22 cellular contexts compared by ENCODE assay signal in the genomic region with DNA sequence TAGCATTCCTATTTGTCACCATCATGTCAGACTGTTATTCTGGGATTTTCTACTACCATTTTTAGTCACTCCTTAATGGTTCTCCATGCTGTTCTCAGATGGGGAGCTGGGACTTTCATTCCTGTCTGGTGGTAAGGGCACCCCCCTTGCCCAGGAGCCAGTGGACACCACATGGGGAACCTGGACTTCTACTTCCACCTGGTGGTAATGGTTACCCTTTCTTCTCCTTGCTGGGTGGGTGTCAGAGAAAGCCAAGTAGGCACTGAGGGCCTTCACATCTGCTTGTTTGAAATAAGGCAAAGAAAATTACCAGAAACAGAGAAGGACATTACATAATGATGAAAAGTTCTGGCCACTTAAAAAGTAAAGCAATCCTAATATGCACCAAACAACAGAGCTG.
"Had no signal": no experiment of that assay in that cellular context is flagged by ENCODE, and none has a peak within 500 bp of the region (broad histone marks: within the 10 kb centered on the region; RNA-seq: fewer than 3 reads in every experiment).

No MANE protein-coding gene starts in this region.

- H3K9me3 Mint-ChIP-seq: activated CD4-positive, alpha-beta memory T cell treated with anti-CD3 and anti-CD28 coated beads, Interleukin-2, amount 10 ng/mL, durations not matched to agents 7 days and 5 days; activated naive CD4-positive, alpha-beta T cell treated with anti-CD3 and anti-CD28 coated beads, Interleukin-2, amount 10 ng/mL, durations not matched to agents 7 days and 5 days; activated naive CD8-positive, alpha-beta T cell treated with anti-CD3 and anti-CD28 coated beads for 36 hours; activated T-cell treated with anti-CD3 and anti-CD28 coated beads, Interleukin-2, amount 50 U/mL, for 72 hours; activated T-helper 2 cell treated with anti-CD3 and anti-CD28 coated beads, Interferon-gamma antibody, Interleukin-2, Interleukin-4, amounts not matched to agents 10 μg/mL and 5 μg/mL and 100 μg/mL, durations not matched to agents 14 hours and 24 hours and 36 hours had no signal

- H3K36me3 Mint-ChIP-seq: activated naive CD4-positive, alpha-beta T cell treated with anti-CD3 and anti-CD28 coated beads, Interleukin-2, amount 10 ng/mL, durations not matched to agents 7 days and 5 days; activated naive CD8-positive, alpha-beta T cell treated with anti-CD3 and anti-CD28 coated beads for 36 hours had no signal

- H3K4me3 Mint-ChIP-seq: activated CD4-positive, alpha-beta memory T cell treated with anti-CD3 and anti-CD28 coated beads, Interleukin-2, amount 10 ng/mL, durations not matched to agents 7 days and 5 days; activated CD4-positive, alpha-beta T cell treated with anti-CD3 and anti-CD28 coated beads for 36 hours; activated naive CD4-positive, alpha-beta T cell treated with anti-CD3 and anti-CD28 coated beads, Interleukin-2, amount 10 ng/mL, durations not matched to agents 7 days and 5 days; activated naive CD8-positive, alpha-beta T cell treated with anti-CD3 and anti-CD28 coated beads for 36 hours; activated T-cell treated with anti-CD3 and anti-CD28 coated beads, Interleukin-2, amount 50 U/mL, for 72 hours had no signal

- H3K27me3 Mint-ChIP-seq: activated CD4-positive, alpha-beta T cell treated with anti-CD3 and anti-CD28 coated beads for 36 hours; activated naive CD4-positive, alpha-beta T cell treated with anti-CD3 and anti-CD28 coated beads, Interleukin-2, amount 10 ng/mL, durations not matched to agents 7 days and 5 days had no signal

- H3K4me2 ChIP-seq: PC-9 had no signal

- ATAC-seq: activated CD4-positive, alpha-beta T cell treated with anti-CD3 and anti-CD28 coated beads for 36 hours; activated T-cell treated with anti-CD3 and anti-CD28 coated beads, Interleukin-2, amount 50 U/mL, for 72 hours; K562 had no signal

- H3K27ac ChIP-seq: PC-9, VCaP had no signal

- H3K4me3 ChIP-seq: K562, PC-9 had no signal

- H2AFZ ChIP-seq: PC-9 had no signal

- H3K27ac Mint-ChIP-seq: activated CD4-positive, alpha-beta memory T cell treated with anti-CD3 and anti-CD28 coated beads, Interleukin-2, amount 10 ng/mL, durations not matched to agents 7 days and 5 days; activated CD4-positive, alpha-beta T cell treated with anti-CD3 and anti-CD28 coated beads for 36 hours; activated naive CD4-positive, alpha-beta T cell treated with anti-CD3 and anti-CD28 coated beads, Interleukin-2, amount 10 ng/mL, durations not matched to agents 7 days and 5 days; activated naive CD8-positive, alpha-beta T cell treated with anti-CD3 and anti-CD28 coated beads for 36 hours; activated T-cell treated with anti-CD3 and anti-CD28 coated beads, Interleukin-2, amount 50 U/mL, for 72 hours; activated T-helper 2 cell treated with anti-CD3 and anti-CD28 coated beads, Interferon-gamma antibody, Interleukin-2, Interleukin-4, amounts not matched to agents 10 μg/mL and 5 μg/mL and 100 μg/mL, durations not matched to agents 14 hours and 24 hours and 36 hours had no signal

- DNase-seq: activated CD4-positive, alpha-beta memory T cell treated with anti-CD3 and anti-CD28 coated beads, Interleukin-2, amount 10 ng/mL, durations not matched to agents 7 days and 5 days; activated CD4-positive, alpha-beta T cell treated with anti-CD3 and anti-CD28 coated beads for 36 hours; activated CD4-positive, alpha-beta T cell treated with anti-CD3 and anti-CD28 coated beads, Interleukin-2, amount 50 U/mL, for 1 hour; activated CD8-positive, alpha-beta memory T cell treated with anti-CD3 and anti-CD28 coated beads, Interleukin-2, amount 50 U/mL, for 4 hours; activated gamma-delta T cell treated with Interleukin-2 at 50 U/mL for 16 hours; activated naive CD4-positive, alpha-beta T cell treated with anti-CD3 and anti-CD28 coated beads, Interleukin-2, amount 10 ng/mL, durations not matched to agents 7 days and 5 days; activated naive CD8-positive, alpha-beta T cell treated with anti-CD3 and anti-CD28 coated beads for 36 hours; activated T-cell treated with anti-CD3 and anti-CD28 coated beads, Interleukin-2, amount 50 U/mL, for 72 hours; caudate nucleus; Karpas-422; NCI-H2029; NCI-H2107; NCI-H2171 treated with DMSO at 0.1 percent for 48 hours; NCI-H226; NCI-H526; NCI-H82; PC-9; SHP77 treated with DMSO at 0.1 percent for 48 hours; T-helper 1 cell had no signal

- H3K4me1 Mint-ChIP-seq: activated naive CD8-positive, alpha-beta T cell treated with anti-CD3 and anti-CD28 coated beads for 36 hours had no signal
